8 cellular contexts compared by ENCODE assay signal in genomic region chr12:56257491-56258067, GRCh38. TPM values are rescaled to one million over a fixed set of nuclear protein-coding genes. Genes with fewer than 3 reads are reported as not detected.
DNase-seq lines count a peak whose midpoint lies in the region; ATAC-seq and TF ChIP-seq lines count a peak whose summit lies in the region.

No MANE protein-coding gene starts in this region.

- peak overlapping the region; percentile 97 for H3K4me2 ChIP-seq in SK-N-SH

- no peak for TF ChIP-seq RAD21 in SK-N-SH (IDR thresholded peaks at IDR 0.05; ENCODE audit: low read length)

- ATAC-seq in activated CD4-positive, alpha-beta T cell treated with anti-CD3 and anti-CD28 coated beads for 36 hours = no peak
- peak; percentile 11 for ATAC-seq in HG03439 (IDR thresholded peaks at IDR 0.05; ENCODE audit: unreplicated experiment)

- intact Hi-C loops in activated CD4-positive, alpha-beta T cell treated with anti-CD3 and anti-CD28 coated beads for 36 hours (cut with DNase I, micrococcal nuclease) = loop anchor here (1.0 to 10.0 kb wide), 15 partner anchors 10 to 513 kb away; partner anchors contain the start of genes NABP2 (in 2 of the 2), CS (in 1 of the 2), GDF11 (in 1 of the 2) and MYL6B (in 1 of the 2)
- intact Hi-C loops in esophagus muscularis mucosa (cut with DNase I) = loop anchor here (5.0 kb wide), 1 partner anchor 60 kb away; no protein-coding TSS in a partner anchor

- peak overlapping the region; percentile 27 for H3K27ac Mint-ChIP-seq in activated CD4-positive, alpha-beta T cell treated with anti-CD3 and anti-CD28 coated beads for 36 hours
- peak overlapping the region; percentile 77 for H3K27ac Mint-ChIP-seq in nephron progenitor cell

- CTCF ChIA-PET in activated CD4-positive, alpha-beta T cell treated with anti-CD3 and anti-CD28 coated beads for 36 hours (lab: Charles Lee) = interaction anchor here (0.6 to 3.2 kb wide), 22 partner anchors 10 to 207 kb away, joined by 3 to 26 read pairs (median 4); partner anchors contain the start of genes COQ10A, ESYT1, PA2G4 and RNF41
- CTCF ChIA-PET in SK-N-SH (lab: Yijun Ruan, JAX) = interaction anchor here (0.6 to 5.4 kb wide), 40 partner anchors 8 to 391 kb away, joined by 3 to 58 read pairs (median 5); partner anchors contain the start of genes CNPY2, COQ10A, RNF41 and SLC39A5

- WGBS in SK-N-SH (ENCODE audit: low lambda C conversion rate) = 2% methylated on average over 13 of the region's 27 CpGs
- WGBS in esophagus muscularis mucosa = 0% methylated on average over 5 of the region's 27 CpGs

- peak overlapping the region; percentile 9; the same call in 1 of the 2 replicates for H2AFZ ChIP-seq in SK-N-SH (ENCODE audit: low read depth)

- TF ChIP-seq POLR2A in esophagus muscularis mucosa (IDR thresholded peaks at IDR 0.05; ENCODE audit: low read depth) = no peak

- H3K9me3 ChIP-seq in SK-N-SH (no peaks in the 10 kb centered on the region), esophagus muscularis mucosa (no peaks in the 10 kb centered on the region)

- H3K9ac ChIP-seq in SK-N-SH = peak overlapping the region; percentile 91

- POLR2A ChIA-PET in activated CD4-positive, alpha-beta T cell treated with anti-CD3 and anti-CD28 coated beads for 36 hours (lab: Charles Lee) = interaction anchor here (0.7 to 2.1 kb wide), 4 partner anchors 9 to 192 kb away, joined by 3 to 4 read pairs (median 4); partner anchors contain the start of genes COQ10A, RNF41 and TIMELESS
- POLR2A ChIA-PET in SK-N-SH (lab: Yijun Ruan, JAX) = interaction anchor here (0.6 to 2.1 kb wide), 4 partner anchors 9 to 103 kb away, joined by 4 to 12 read pairs (median 5); partner anchors contain the start of genes CNPY2, COQ10A, SMARCC2 and STAT2

- H3K27me3 ChIP-seq in SK-N-SH (ENCODE audit: insufficient read depth) = no peaks in the 10 kb centered on the region
- H3K27me3 ChIP-seq in esophagus muscularis mucosa = no peaks in the 10 kb centered on the region

- H3F3A ChIP-seq in SK-N-SH (replicated peaks; ENCODE audit: insufficient read depth) = peaks cover 44% of the 10 kb centered on the region

- H4K20me1 ChIP-seq in SK-N-SH (ENCODE audit: insufficient read depth) = peaks cover 23% of the 10 kb centered on the region

- H3K4me1 Mint-ChIP-seq in activated CD4-positive, alpha-beta T cell treated with anti-CD3 and anti-CD28 coated beads for 36 hours = peaks cover 16% of the 10 kb centered on the region
- H3K4me1 Mint-ChIP-seq in nephron progenitor cell = peaks cover 34% of the 10 kb centered on the region

- H3K27me3 Mint-ChIP-seq in activated CD4-positive, alpha-beta T cell treated with anti-CD3 and anti-CD28 coated beads for 36 hours = no peaks in the 10 kb centered on the region
- H3K27me3 Mint-ChIP-seq in nephron progenitor cell (ENCODE audit: low read depth, poor library complexity) = peaks cover 5% of the 10 kb centered on the region

- peaks cover 35 to 37% of the 10 kb centered on the region in 2 experiments for H3K36me3 ChIP-seq in SK-N-SH (replicated peaks in 1 of 2; ENCODE audit: control insufficient read depth in 1 of 2, insufficient read depth in 2 of 2, low read length in 1 of 2)
- peaks cover 22 to 39% (median 36%) of the 10 kb centered on the region in 4 donors for H3K36me3 ChIP-seq in esophagus muscularis mucosa

- TF ChIP-seq EP300 in SK-N-SH (IDR thresholded peaks at IDR 0.05; ENCODE audit: borderline replicate concordance in 1 of 2, low read depth in 1 of 2, low read length in 1 of 2) (no peak), esophagus muscularis mucosa (IDR thresholded peaks at IDR 0.05) (no peak)

- H3K9me2 ChIP-seq in SK-N-SH = no peaks in the 10 kb centered on the region

- H3K4me1 ChIP-seq in SK-N-SH (ENCODE audit: control insufficient read depth in 1 of 2, insufficient read depth in 2 of 2, low read depth in 1 of 2, low read length in 1 of 2) (peaks cover 15 to 19% of the 10 kb centered on the region in 2 experiments), esophagus muscularis mucosa (peaks cover 21 to 33% (median 30%) of the 10 kb centered on the region in 4 donors)

- TF ChIP-seq CTCF in SK-N-SH (IDR thresholded peaks at IDR 0.05) = peak; percentile 35
- TF ChIP-seq CTCF in esophagus muscularis mucosa (IDR thresholded peaks at IDR 0.05) = no peak
- no peak for TF ChIP-seq CTCF in nephron progenitor cell (IDR thresholded peaks at IDR 0.05)

- H3K27ac ChIP-seq in SK-N-SH (ENCODE audit: low read depth in 2 of 2, low read length in 1 of 2) = peak overlapping the region; percentile 75 to 92
- peak overlapping the region; percentile 91 to 94 (median 93) for H3K27ac ChIP-seq in esophagus muscularis mucosa (replicated peaks in 1 of 4)

- H3K4me3 Mint-ChIP-seq in activated CD4-positive, alpha-beta T cell treated with anti-CD3 and anti-CD28 coated beads for 36 hours = peak overlapping the region; percentile 83
- peak overlapping the region; percentile 93 for H3K4me3 Mint-ChIP-seq in nephron progenitor cell

- peaks cover 55% of the 10 kb centered on the region for H3K79me2 ChIP-seq in SK-N-SH (ENCODE audit: insufficient read depth)

- DNase-seq in activated CD4-positive, alpha-beta T cell treated with anti-CD3 and anti-CD28 coated beads for 36 hours = peak; percentile 29
- DNase-seq in activated CD4-positive, alpha-beta T cell treated with anti-CD3 and anti-CD28 coated beads for 1 hour = no peak
- DNase-seq in SK-N-SH (peak; percentile 81), esophagus muscularis mucosa (ENCODE audit: extremely low spot score) (no peak), nephron progenitor cell (peak; percentile 62), AML-193 (lab: John Stamatoyannopoulos, UW) (no peak)
- no peak for DNase-seq in stimulated activated CD4-positive, alpha-beta T cell treated with anti-CD3 and anti-CD28 coated beads, Interleukin-1b, Interleukin-23, amount 100 ng/mL, for 48 hours

- peaks cover 15% of the 10 kb centered on the region for H3K36me3 Mint-ChIP-seq in activated CD4-positive, alpha-beta T cell treated with anti-CD3 and anti-CD28 coated beads for 36 hours (ENCODE audit: low read depth)
- H3K36me3 Mint-ChIP-seq in nephron progenitor cell (ENCODE audit: low read depth) = peaks cover 32% of the 10 kb centered on the region

- H3K9me3 Mint-ChIP-seq in activated CD4-positive, alpha-beta T cell treated with anti-CD3 and anti-CD28 coated beads for 36 hours (ENCODE audit: low read depth) = no peaks in the 10 kb centered on the region
- no peaks in the 10 kb centered on the region for H3K9me3 Mint-ChIP-seq in nephron progenitor cell

- H3K4me3 ChIP-seq in SK-N-SH (ENCODE audit: low read depth in 2 of 2, low read length in 1 of 2) = peak overlapping the region; percentile 90 to 95
- H3K4me3 ChIP-seq in esophagus muscularis mucosa = peak overlapping the region; percentile 81 to 93 (median 93)

TF ChIP-seq in SK-N-SH, 30 proteins besides CTCF, POLR2A, EP300 and RAD21 (continues in another document):
- TF ChIP-seq GABPA (IDR thresholded peaks at IDR 0.05; ENCODE audit: low read depth) (no peak), MAX (IDR thresholded peaks at IDR 0.05; ENCODE audit: low read depth) (0 out of 2 replicates have a peak, but pooled peaks have one; percentile 6), TCF12 (IDR thresholded peaks at IDR 0.05) (no peak), ZBTB33 (IDR thresholded peaks at IDR 0.05; ENCODE audit: borderline replicate concordance, low read depth) (no peak)

RNA-seq across cellular contexts. Expression of gene ANKRD52, which starts 0.6 kb away (rescaled TPM):
- 10 to 100 TPM; 29.2 to 31.0 TPM for total RNA-seq in activated CD4-positive, alpha-beta T cell treated with anti-CD3 and anti-CD28 coated beads for 36 hours
- polyA plus RNA-seq in SK-N-SH (2012; rRNA removed) = 22.5 and 23.4 TPM in 2 replicates
- polyA plus RNA-seq in SK-N-SH (2012; cell fraction: cytosol; rRNA removed) = 9.9 and 14.0 TPM in 2 replicates
- 82.4 and 85.1 TPM in 2 replicates for polyA plus RNA-seq in SK-N-SH (2012; cell fraction: nucleus; rRNA removed)
- 10 to 100 TPM; 13.8 to 31.5 (median 19.6) TPM for total RNA-seq in esophagus muscularis mucosa

RNA-seq across cellular contexts. Expression of gene COQ10A, which starts 9.2 kb away (rescaled TPM):
- total RNA-seq in activated CD4-positive, alpha-beta T cell treated with anti-CD3 and anti-CD28 coated beads for 36 hours = 1 to 10 TPM; 5.2 to 7.5 TPM
- polyA plus RNA-seq in SK-N-SH (2012; rRNA removed) = 42.2 and 56.2 TPM in 2 replicates
- polyA plus RNA-seq in SK-N-SH (2012; cell fraction: cytosol; rRNA removed) = 27.5 and 30.4 TPM in 2 replicates
- 121 and 165 TPM in 2 replicates for polyA plus RNA-seq in SK-N-SH (2012; cell fraction: nucleus; rRNA removed)
- total RNA-seq in esophagus muscularis mucosa = 10 to 100 TPM; 12.4 to 22.8 (median 15.7) TPM

RNA-seq across cellular contexts. Expression of gene SLC39A5, which starts 27.7 kb away (rescaled TPM):
- total RNA-seq in activated CD4-positive, alpha-beta T cell treated with anti-CD3 and anti-CD28 coated beads for 36 hours = 1 to 10 TPM in 1 of 2 experiments, under 1 TPM in 1; 0.53 to 1.3 TPM
- 0.12 TPM in 1 of 2 replicates, not detected in the other for polyA plus RNA-seq in SK-N-SH (2012; rRNA removed)
- not detected in 2 replicates for polyA plus RNA-seq in SK-N-SH (2012; cell fraction: cytosol; rRNA removed)
- polyA plus RNA-seq in SK-N-SH (2012; cell fraction: nucleus; rRNA removed) = 0.59 and 0.77 TPM in 2 replicates
- total RNA-seq in esophagus muscularis mucosa = not detected

RNA-seq across cellular contexts. Expression of gene NABP2, which starts 33.4 kb away (rescaled TPM):
- total RNA-seq in activated CD4-positive, alpha-beta T cell treated with anti-CD3 and anti-CD28 coated beads for 36 hours = 10 to 100 TPM; 69.1 to 76.0 TPM
- polyA plus RNA-seq in SK-N-SH (2012; rRNA removed) = 49.3 and 52.3 TPM in 2 replicates
- polyA plus RNA-seq in SK-N-SH (2012; cell fraction: cytosol; rRNA removed) = 52.7 and 53.6 TPM in 2 replicates
- 12.7 and 13.1 TPM in 2 replicates for polyA plus RNA-seq in SK-N-SH (2012; cell fraction: nucleus; rRNA removed)
- total RNA-seq in esophagus muscularis mucosa = 10 to 100 TPM; 27.0 to 36.4 (median 30.9) TPM

RNA-seq across cellular contexts. Expression of gene RNF41, which starts 35.9 kb away (rescaled TPM):
- total RNA-seq in activated CD4-positive, alpha-beta T cell treated with anti-CD3 and anti-CD28 coated beads for 36 hours = 10 to 100 TPM; 25.2 to 28.8 TPM
- polyA plus RNA-seq in SK-N-SH (2012; rRNA removed) = 127 and 147 TPM in 2 replicates
- polyA plus RNA-seq in SK-N-SH (2012; cell fraction: cytosol; rRNA removed) = 76.4 and 113 TPM in 2 replicates
- 99.8 and 124 TPM in 2 replicates for polyA plus RNA-seq in SK-N-SH (2012; cell fraction: nucleus; rRNA removed)
- 100 to 1,000 TPM in 3 of 4 donors, 10 to 100 TPM in 1; 64.4 to 165 (median 109) TPM for total RNA-seq in esophagus muscularis mucosa

Comparison
In these comparisons a context has a peak if more than half of its experiments do, and no peak if none do; other contexts are left out.
1. DNase-seq: peak in activated CD4-positive, alpha-beta T cell treated with anti-CD3 and anti-CD28 coated beads for 36 hours (single experiment), SK-N-SH (single experiment) and nephron progenitor cell (single experiment); none in activated CD4-positive, alpha-beta T cell treated with anti-CD3 and anti-CD28 coated beads for 1 hour (single experiment), esophagus muscularis mucosa (single experiment), AML-193 (0 of 2) and stimulated activated CD4-positive, alpha-beta T cell treated with anti-CD3 and anti-CD28 coated beads, Interleukin-1b, Interleukin-23, amount 100 ng/mL, for 48 hours (single experiment).